Comparison of ENCODE assay signal across 1 cellular context in genomic region chr19:13190781-13191540, GRCh38.
TF ChIP-seq lines count a peak whose summit lies in the region.

No MANE protein-coding gene starts in this region.

TF ChIP-seq in HepG2, 621 proteins besides CTCF, POLR2A, EP300 and RAD21 (continued from another document and continues in another):
- TF ChIP-seq, protein P1, sequence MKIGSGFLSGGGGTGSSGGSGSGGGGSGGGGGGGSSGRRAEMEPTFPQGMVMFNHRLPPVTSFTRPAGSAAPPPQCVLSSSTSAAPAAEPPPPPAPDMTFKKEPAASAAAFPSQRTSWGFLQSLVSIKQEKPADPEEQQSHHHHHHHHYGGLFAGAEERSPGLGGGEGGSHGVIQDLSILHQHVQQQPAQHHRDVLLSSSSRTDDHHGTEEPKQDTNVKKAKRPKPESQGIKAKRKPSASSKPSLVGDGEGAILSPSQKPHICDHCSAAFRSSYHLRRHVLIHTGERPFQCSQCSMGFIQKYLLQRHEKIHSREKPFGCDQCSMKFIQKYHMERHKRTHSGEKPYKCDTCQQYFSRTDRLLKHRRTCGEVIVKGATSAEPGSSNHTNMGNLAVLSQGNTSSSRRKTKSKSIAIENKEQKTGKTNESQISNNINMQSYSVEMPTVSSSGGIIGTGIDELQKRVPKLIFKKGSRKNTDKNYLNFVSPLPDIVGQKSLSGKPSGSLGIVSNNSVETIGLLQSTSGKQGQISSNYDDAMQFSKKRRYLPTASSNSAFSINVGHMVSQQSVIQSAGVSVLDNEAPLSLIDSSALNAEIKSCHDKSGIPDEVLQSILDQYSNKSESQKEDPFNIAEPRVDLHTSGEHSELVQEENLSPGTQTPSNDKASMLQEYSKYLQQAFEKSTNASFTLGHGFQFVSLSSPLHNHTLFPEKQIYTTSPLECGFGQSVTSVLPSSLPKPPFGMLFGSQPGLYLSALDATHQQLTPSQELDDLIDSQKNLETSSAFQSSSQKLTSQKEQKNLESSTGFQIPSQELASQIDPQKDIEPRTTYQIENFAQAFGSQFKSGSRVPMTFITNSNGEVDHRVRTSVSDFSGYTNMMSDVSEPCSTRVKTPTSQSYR (CRISPR knock-in tag; IDR thresholded peaks at IDR 0.05; ENCODE audit: borderline replicate concordance) = peak; percentile 28; the same call in 1 of the 2 replicates
- TF ChIP-seq, protein P2, sequence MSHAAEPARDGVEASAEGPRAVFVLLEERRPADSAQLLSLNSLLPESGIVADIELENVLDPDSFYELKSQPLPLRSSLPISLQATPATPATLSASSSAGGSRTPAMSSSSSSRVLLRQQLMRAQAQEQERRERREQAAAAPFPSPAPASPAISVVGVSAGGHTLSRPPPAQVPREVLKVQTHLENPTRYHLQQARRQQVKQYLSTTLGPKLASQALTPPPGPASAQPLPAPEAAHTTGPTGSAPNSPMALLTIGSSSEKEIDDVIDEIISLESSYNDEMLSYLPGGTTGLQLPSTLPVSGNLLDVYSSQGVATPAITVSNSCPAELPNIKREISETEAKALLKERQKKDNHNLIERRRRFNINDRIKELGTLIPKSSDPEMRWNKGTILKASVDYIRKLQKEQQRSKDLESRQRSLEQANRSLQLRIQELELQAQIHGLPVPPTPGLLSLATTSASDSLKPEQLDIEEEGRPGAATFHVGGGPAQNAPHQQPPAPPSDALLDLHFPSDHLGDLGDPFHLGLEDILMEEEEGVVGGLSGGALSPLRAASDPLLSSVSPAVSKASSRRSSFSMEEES (CRISPR knock-in tag; IDR thresholded peaks at IDR 0.05) = no peak
- TF ChIP-seq PHF20 (CRISPR knock-in tag; IDR thresholded peaks at IDR 0.05) (no peak), PAF1 (CRISPR knock-in tag; IDR thresholded peaks at IDR 0.05) (no peak), CENPBD1 (CRISPR knock-in tag; IDR thresholded peaks at IDR 0.05; ENCODE audit: borderline replicate concordance, low read depth) (no peak), ZC3H4 (CRISPR knock-in tag; IDR thresholded peaks at IDR 0.05; ENCODE audit: borderline replicate concordance) (no peak), BRD4 (CRISPR knock-in tag; IDR thresholded peaks at IDR 0.05) (no peak), SMARCC2 (IDR thresholded peaks at IDR 0.05) (no peak), NAIF1 (CRISPR knock-in tag; IDR thresholded peaks at IDR 0.05; ENCODE audit: borderline replicate concordance) (no peak), NCOA2 (CRISPR knock-in tag; IDR thresholded peaks at IDR 0.05) (no peak; the same call in 1 of the 2 replicates), ZEB1 (IDR thresholded peaks at IDR 0.05; ENCODE audit: insufficient replicate concordance, low read depth) (no peak), ZNF563 (CRISPR knock-in tag; IDR thresholded peaks at IDR 0.05) (no peak), CAMTA2 (CRISPR knock-in tag; IDR thresholded peaks at IDR 0.05; ENCODE audit: borderline replicate concordance) (no peak), POLR2AphosphoS5 (IDR thresholded peaks at IDR 0.05; ENCODE audit: low read depth, low read length) (no peak), HMG20A (CRISPR knock-in tag; IDR thresholded peaks at IDR 0.05; ENCODE audit: borderline replicate concordance) (no peak), RBFOX2 (IDR thresholded peaks at IDR 0.05; ENCODE audit: low read depth, low read length) (no peak), ZNF530 (CRISPR knock-in tag; IDR thresholded peaks at IDR 0.05; ENCODE audit: low read depth) (no peak), NKX3-1 (CRISPR knock-in tag; IDR thresholded peaks at IDR 0.05) (no peak), NFE2L1 (CRISPR knock-in tag; IDR thresholded peaks at IDR 0.05; ENCODE audit: borderline replicate concordance) (no peak), STAG1 (CRISPR knock-in tag; IDR thresholded peaks at IDR 0.05) (no peak), HCFC1 (IDR thresholded peaks at IDR 0.05; ENCODE audit: low read depth, low read length) (no peak), ZNF746 (CRISPR knock-in tag; IDR thresholded peaks at IDR 0.05) (0 out of 2 replicates have a peak, but pooled peaks have one; percentile 45), NCOA1 (CRISPR knock-in tag; IDR thresholded peaks at IDR 0.05) (no peak), ZUFSP (CRISPR knock-in tag; IDR thresholded peaks at IDR 0.05; ENCODE audit: borderline replicate concordance) (no peak), ZNF143 (CRISPR knock-in tag; IDR thresholded peaks at IDR 0.05) (no peak), JARID2 (CRISPR knock-in tag; IDR thresholded peaks at IDR 0.05; ENCODE audit: insufficient replicate concordance) (no peak), SIX1 (CRISPR knock-in tag; IDR thresholded peaks at IDR 0.05; ENCODE audit: borderline replicate concordance) (peak; percentile 39; the same call in 1 of the 2 replicates), ZNF879 (CRISPR knock-in tag; IDR thresholded peaks at IDR 0.05) (no peak), ZBTB7A (CRISPR knock-in tag; IDR thresholded peaks at IDR 0.05) (0 out of 2 replicates have a peak, but pooled peaks have one; percentile 17), ZNF501 (CRISPR knock-in tag; IDR thresholded peaks at IDR 0.05) (no peak), ZNF709 (CRISPR knock-in tag; IDR thresholded peaks at IDR 0.05) (no peak), ZNF101 (CRISPR knock-in tag; IDR thresholded peaks at IDR 0.05; ENCODE audit: borderline replicate concordance, low read depth) (no peak), GATAD2A (CRISPR knock-in tag; IDR thresholded peaks at IDR 0.05) (peak; percentile 40), ZNF317 (CRISPR knock-in tag; IDR thresholded peaks at IDR 0.05) (no peak), ZNF557 (CRISPR knock-in tag; IDR thresholded peaks at IDR 0.05) (no peak), THYN1 (CRISPR knock-in tag; IDR thresholded peaks at IDR 0.05; ENCODE audit: borderline replicate concordance, low read depth) (no peak), ZNF207 (IDR thresholded peaks at IDR 0.05; ENCODE audit: borderline replicate concordance) (no peak), ZNF83 (CRISPR knock-in tag; IDR thresholded peaks at IDR 0.05; ENCODE audit: borderline replicate concordance) (no peak)
- TF ChIP-seq, protein P3, sequence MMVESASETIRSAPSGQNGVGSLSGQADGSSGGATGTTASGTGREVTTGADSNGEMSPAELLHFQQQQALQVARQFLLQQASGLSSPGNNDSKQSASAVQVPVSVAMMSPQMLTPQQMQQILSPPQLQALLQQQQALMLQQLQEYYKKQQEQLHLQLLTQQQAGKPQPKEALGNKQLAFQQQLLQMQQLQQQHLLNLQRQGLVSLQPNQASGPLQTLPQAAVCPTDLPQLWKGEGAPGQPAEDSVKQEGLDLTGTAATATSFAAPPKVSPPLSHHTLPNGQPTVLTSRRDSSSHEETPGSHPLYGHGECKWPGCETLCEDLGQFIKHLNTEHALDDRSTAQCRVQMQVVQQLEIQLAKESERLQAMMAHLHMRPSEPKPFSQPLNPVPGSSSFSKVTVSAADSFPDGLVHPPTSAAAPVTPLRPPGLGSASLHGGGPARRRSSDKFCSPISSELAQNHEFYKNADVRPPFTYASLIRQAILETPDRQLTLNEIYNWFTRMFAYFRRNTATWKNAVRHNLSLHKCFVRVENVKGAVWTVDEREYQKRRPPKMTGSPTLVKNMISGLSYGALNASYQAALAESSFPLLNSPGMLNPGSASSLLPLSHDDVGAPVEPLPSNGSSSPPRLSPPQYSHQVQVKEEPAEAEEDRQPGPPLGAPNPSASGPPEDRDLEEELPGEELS (CRISPR knock-in tag; IDR thresholded peaks at IDR 0.05) = peak; percentile 46
- TF ChIP-seq, protein P4, sequence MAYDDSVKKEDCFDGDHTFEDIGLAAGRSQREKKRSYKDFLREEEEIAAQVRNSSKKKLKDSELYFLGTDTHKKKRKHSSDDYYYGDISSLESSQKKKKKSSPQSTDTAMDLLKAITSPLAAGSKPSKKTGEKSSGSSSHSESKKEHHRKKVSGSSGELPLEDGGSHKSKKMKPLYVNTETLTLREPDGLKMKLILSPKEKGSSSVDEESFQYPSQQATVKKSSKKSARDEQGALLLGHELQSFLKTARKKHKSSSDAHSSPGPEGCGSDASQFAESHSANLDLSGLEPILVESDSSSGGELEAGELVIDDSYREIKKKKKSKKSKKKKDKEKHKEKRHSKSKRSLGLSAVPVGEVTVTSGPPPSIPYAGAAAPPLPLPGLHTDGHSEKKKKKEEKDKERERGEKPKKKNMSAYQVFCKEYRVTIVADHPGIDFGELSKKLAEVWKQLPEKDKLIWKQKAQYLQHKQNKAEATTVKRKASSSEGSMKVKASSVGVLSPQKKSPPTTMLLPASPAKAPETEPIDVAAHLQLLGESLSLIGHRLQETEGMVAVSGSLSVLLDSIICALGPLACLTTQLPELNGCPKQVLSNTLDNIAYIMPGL (CRISPR knock-in tag; IDR thresholded peaks at IDR 0.05; ENCODE audit: borderline replicate concordance in 1 of 2, low read depth in 1 of 2) = no peak
- TF ChIP-seq, protein P5, sequence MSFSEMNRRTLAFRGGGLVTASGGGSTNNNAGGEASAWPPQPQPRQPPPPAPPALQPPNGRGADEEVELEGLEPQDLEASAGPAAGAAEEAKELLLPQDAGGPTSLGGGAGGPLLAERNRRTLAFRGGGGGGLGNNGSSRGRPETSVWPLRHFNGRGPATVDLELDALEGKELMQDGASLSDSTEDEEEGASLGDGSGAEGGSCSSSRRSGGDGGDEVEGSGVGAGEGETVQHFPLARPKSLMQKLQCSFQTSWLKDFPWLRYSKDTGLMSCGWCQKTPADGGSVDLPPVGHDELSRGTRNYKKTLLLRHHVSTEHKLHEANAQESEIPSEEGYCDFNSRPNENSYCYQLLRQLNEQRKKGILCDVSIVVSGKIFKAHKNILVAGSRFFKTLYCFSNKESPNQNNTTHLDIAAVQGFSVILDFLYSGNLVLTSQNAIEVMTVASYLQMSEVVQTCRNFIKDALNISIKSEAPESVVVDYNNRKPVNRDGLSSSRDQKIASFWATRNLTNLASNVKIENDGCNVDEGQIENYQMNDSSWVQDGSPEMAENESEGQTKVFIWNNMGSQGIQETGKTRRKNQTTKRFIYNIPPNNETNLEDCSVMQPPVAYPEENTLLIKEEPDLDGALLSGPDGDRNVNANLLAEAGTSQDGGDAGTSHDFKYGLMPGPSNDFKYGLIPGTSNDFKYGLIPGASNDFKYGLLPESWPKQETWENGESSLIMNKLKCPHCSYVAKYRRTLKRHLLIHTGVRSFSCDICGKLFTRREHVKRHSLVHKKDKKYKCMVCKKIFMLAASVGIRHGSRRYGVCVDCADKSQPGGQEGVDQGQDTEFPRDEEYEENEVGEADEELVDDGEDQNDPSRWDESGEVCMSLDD (CRISPR knock-in tag; IDR thresholded peaks at IDR 0.05; ENCODE audit: borderline replicate concordance) = no peak
- TF ChIP-seq, protein P6, sequence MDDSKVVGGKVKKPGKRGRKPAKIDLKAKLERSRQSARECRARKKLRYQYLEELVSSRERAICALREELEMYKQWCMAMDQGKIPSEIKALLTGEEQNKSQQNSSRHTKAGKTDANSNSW (CRISPR knock-in tag; IDR thresholded peaks at IDR 0.05; ENCODE audit: borderline replicate concordance) = no peak
- TF ChIP-seq, protein P7, sequence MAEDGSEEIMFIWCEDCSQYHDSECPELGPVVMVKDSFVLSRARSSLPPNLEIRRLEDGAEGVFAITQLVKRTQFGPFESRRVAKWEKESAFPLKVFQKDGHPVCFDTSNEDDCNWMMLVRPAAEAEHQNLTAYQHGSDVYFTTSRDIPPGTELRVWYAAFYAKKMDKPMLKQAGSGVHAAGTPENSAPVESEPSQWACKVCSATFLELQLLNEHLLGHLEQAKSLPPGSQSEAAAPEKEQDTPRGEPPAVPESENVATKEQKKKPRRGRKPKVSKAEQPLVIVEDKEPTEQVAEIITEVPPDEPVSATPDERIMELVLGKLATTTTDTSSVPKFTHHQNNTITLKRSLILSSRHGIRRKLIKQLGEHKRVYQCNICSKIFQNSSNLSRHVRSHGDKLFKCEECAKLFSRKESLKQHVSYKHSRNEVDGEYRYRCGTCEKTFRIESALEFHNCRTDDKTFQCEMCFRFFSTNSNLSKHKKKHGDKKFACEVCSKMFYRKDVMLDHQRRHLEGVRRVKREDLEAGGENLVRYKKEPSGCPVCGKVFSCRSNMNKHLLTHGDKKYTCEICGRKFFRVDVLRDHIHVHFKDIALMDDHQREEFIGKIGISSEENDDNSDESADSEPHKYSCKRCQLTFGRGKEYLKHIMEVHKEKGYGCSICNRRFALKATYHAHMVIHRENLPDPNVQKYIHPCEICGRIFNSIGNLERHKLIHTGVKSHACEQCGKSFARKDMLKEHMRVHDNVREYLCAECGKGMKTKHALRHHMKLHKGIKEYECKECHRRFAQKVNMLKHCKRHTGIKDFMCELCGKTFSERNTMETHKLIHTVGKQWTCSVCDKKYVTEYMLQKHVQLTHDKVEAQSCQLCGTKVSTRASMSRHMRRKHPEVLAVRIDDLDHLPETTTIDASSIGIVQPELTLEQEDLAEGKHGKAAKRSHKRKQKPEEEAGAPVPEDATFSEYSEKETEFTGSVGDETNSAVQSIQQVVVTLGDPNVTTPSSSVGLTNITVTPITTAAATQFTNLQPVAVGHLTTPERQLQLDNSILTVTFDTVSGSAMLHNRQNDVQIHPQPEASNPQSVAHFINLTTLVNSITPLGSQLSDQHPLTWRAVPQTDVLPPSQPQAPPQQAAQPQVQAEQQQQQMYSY (CRISPR knock-in tag; IDR thresholded peaks at IDR 0.05) = no peak
- TF ChIP-seq, protein P8, sequence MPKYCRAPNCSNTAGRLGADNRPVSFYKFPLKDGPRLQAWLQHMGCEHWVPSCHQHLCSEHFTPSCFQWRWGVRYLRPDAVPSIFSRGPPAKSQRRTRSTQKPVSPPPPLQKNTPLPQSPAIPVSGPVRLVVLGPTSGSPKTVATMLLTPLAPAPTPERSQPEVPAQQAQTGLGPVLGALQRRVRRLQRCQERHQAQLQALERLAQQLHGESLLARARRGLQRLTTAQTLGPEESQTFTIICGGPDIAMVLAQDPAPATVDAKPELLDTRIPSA (CRISPR knock-in tag; IDR thresholded peaks at IDR 0.05; ENCODE audit: borderline replicate concordance) = no peak
- TF ChIP-seq, protein P9, sequence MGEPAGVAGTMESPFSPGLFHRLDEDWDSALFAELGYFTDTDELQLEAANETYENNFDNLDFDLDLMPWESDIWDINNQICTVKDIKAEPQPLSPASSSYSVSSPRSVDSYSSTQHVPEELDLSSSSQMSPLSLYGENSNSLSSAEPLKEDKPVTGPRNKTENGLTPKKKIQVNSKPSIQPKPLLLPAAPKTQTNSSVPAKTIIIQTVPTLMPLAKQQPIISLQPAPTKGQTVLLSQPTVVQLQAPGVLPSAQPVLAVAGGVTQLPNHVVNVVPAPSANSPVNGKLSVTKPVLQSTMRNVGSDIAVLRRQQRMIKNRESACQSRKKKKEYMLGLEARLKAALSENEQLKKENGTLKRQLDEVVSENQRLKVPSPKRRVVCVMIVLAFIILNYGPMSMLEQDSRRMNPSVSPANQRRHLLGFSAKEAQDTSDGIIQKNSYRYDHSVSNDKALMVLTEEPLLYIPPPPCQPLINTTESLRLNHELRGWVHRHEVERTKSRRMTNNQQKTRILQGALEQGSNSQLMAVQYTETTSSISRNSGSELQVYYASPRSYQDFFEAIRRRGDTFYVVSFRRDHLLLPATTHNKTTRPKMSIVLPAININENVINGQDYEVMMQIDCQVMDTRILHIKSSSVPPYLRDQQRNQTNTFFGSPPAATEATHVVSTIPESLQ (CRISPR knock-in tag; conservative IDR thresholded peaks at IDR 0.05) = no peak
